ENCODE assay signal across 19 cellular contexts in genomic region chr2:99865818-99866676, GRCh38.
A peak's percentile ranks its signal among the peaks of the same experiment; 100 is the strongest.
DNase-seq lines count a peak whose midpoint lies in the region; TF ChIP-seq lines count a peak whose summit lies in the region.
"Had no signal": no experiment of that assay in that cellular context is flagged by ENCODE, and none has a peak within 500 bp of the region (broad histone marks: within the 10 kb centered on the region; RNA-seq: fewer than 3 reads in every experiment).

No MANE protein-coding gene starts in this region.

- H3K27me3 ChIP-seq in osteoblast (ENCODE audit: insufficient read depth, low read length): no peaks in the 10 kb centered on the region
- H3K27me3 ChIP-seq: cardiac muscle cell, gastroesophageal sphincter, uterus had no signal

- no peaks in the 10 kb centered on the region for H3K36me3 ChIP-seq in osteoblast (ENCODE audit: insufficient read depth, low read length)
- H3K36me3 ChIP-seq: cardiac muscle cell, gastroesophageal sphincter, uterus had no signal

- H4K20me1 ChIP-seq in osteoblast (ENCODE audit: insufficient read depth, low read length): no peaks in the 10 kb centered on the region

- H3K4me1 Mint-ChIP-seq in brain: peaks cover 52% of the 10 kb centered on the region
- no peaks in the 10 kb centered on the region for H3K4me1 Mint-ChIP-seq in activated T-helper 1 cell treated with anti-CD3 and anti-CD28 coated beads, Interleukin-12 subunit alpha, Interleukin-12 subunit beta, Interleukin-2, Interleukin-4 antibody, amounts not matched to agents 30 ng/mL and 10 ng/mL and 1 ng/mL, durations not matched to agents 14 hours and 24 hours and 36 hours (ENCODE audit: low read depth)

- no peaks in the 10 kb centered on the region for H3K9me3 ChIP-seq in osteoblast (ENCODE audit: low read depth, low read length)
- H3K9me3 ChIP-seq: gastroesophageal sphincter, SK-N-SH, uterus had no signal

- DNase-seq in AG10803 (ENCODE audit: low read depth) (peak; percentile 52), HK-2 (ENCODE audit: unreplicated experiment) (peak; percentile 60), osteoblast (ENCODE audit: insufficient read length, low spot score, missing footprints) (peak; percentile 74), DMS79 (lab: John Stamatoyannopoulos, UW) (no peak), foreskin melanocyte (no peak), iPS-NIHi7 (ENCODE audit: extremely low spot score) (no peak)
- no peak for DNase-seq in activated T-helper 1 cell treated with anti-CD3 and anti-CD28 coated beads, Interleukin-12 subunit alpha, Interleukin-12 subunit beta, Interleukin-2, Interleukin-4 antibody, amounts not matched to agents 30 ng/mL and 10 ng/mL and 1 ng/mL, durations not matched to agents 14 hours and 24 hours and 36 hours (ENCODE audit: low spot score)
- DNase-seq: activated CD8-positive, alpha-beta memory T cell treated with anti-CD3 and anti-CD28 coated beads for 24 hours; activated naive CD8-positive, alpha-beta T cell treated with anti-CD3 and anti-CD28 coated beads for 36 hours; GOT3; midbrain; MM.1S; nephron progenitor cell; SK-N-SH; uterus had no signal

- peaks cover 0 to 3% (median 0%) of the 10 kb centered on the region in 5 experiments for H3K9me3 Mint-ChIP-seq in brain
- no peaks in the 10 kb centered on the region for H3K9me3 Mint-ChIP-seq in activated T-helper 1 cell treated with anti-CD3 and anti-CD28 coated beads, Interleukin-12 subunit alpha, Interleukin-12 subunit beta, Interleukin-2, Interleukin-4 antibody, amounts not matched to agents 30 ng/mL and 10 ng/mL and 1 ng/mL, durations not matched to agents 14 hours and 24 hours and 36 hours
- H3K9me3 Mint-ChIP-seq: activated naive CD8-positive, alpha-beta T cell treated with anti-CD3 and anti-CD28 coated beads for 36 hours; nephron progenitor cell had no signal

- peak overlapping the region in 3 of 5 experiments; percentile 67 to 91 (median 85) for H3K27ac Mint-ChIP-seq in brain
- no peak overlapping the region for H3K27ac Mint-ChIP-seq in activated T-helper 1 cell treated with anti-CD3 and anti-CD28 coated beads, Interleukin-12 subunit alpha, Interleukin-12 subunit beta, Interleukin-2, Interleukin-4 antibody, amounts not matched to agents 30 ng/mL and 10 ng/mL and 1 ng/mL, durations not matched to agents 14 hours and 24 hours and 36 hours
- H3K27ac Mint-ChIP-seq: activated naive CD8-positive, alpha-beta T cell treated with anti-CD3 and anti-CD28 coated beads for 36 hours; nephron progenitor cell; progenitor cell of endocrine pancreas had no signal

- peaks cover 3% of the 10 kb centered on the region for H3K36me3 Mint-ChIP-seq in brain
- peaks cover 2% of the 10 kb centered on the region for H3K36me3 Mint-ChIP-seq in activated T-helper 1 cell treated with anti-CD3 and anti-CD28 coated beads, Interleukin-12 subunit alpha, Interleukin-12 subunit beta, Interleukin-2, Interleukin-4 antibody, amounts not matched to agents 30 ng/mL and 10 ng/mL and 1 ng/mL, durations not matched to agents 14 hours and 24 hours and 36 hours (ENCODE audit: low read depth)
- H3K36me3 Mint-ChIP-seq: activated naive CD8-positive, alpha-beta T cell treated with anti-CD3 and anti-CD28 coated beads for 36 hours had no signal

- H2AFZ ChIP-seq in osteoblast (ENCODE audit: low read length): no peak overlapping the region

- no peaks in the 10 kb centered on the region for H3K79me2 ChIP-seq in osteoblast (ENCODE audit: insufficient read depth, low read length)

- intact Hi-C loops in activated T-helper 1 cell treated with anti-CD3 and anti-CD28 coated beads, Interleukin-12 subunit alpha, Interleukin-12 subunit beta, Interleukin-2, Interleukin-4 antibody, amounts not matched to agents 30 ng/mL and 10 ng/mL and 1 ng/mL, durations not matched to agents 14 hours and 24 hours and 36 hours (cut with micrococcal nuclease): no loop called here

- TF ChIP-seq CTCF in AG10803 (conservative IDR thresholded peaks at IDR 0.05; ENCODE audit: low read length): no peak
- TF ChIP-seq CTCF in brain (conservative IDR thresholded peaks at IDR 0.05): no peak
- TF ChIP-seq CTCF in osteoblast (IDR thresholded peaks at IDR 0.05; ENCODE audit: extremely low read depth, low read depth, low read length): no peak

- no peak overlapping the region for H3K4me2 ChIP-seq in osteoblast (ENCODE audit: insufficient read depth, low read length)
- H3K4me2 ChIP-seq: SK-N-SH had no signal

- peak overlapping the region; percentile 62 for H3K27ac ChIP-seq in osteoblast (ENCODE audit: low read depth, low read length)
- H3K27ac ChIP-seq: cardiac muscle cell, uterus had no signal

- H3K27me3 Mint-ChIP-seq in brain: peaks cover 3% of the 10 kb centered on the region
- H3K27me3 Mint-ChIP-seq in activated T-helper 1 cell treated with anti-CD3 and anti-CD28 coated beads, Interleukin-12 subunit alpha, Interleukin-12 subunit beta, Interleukin-2, Interleukin-4 antibody, amounts not matched to agents 30 ng/mL and 10 ng/mL and 1 ng/mL, durations not matched to agents 14 hours and 24 hours and 36 hours (ENCODE audit: insufficient read depth): peaks cover under 1% of the 10 kb centered on the region
- H3K27me3 Mint-ChIP-seq: activated naive CD8-positive, alpha-beta T cell treated with anti-CD3 and anti-CD28 coated beads for 36 hours had no signal

- H3K4me3 ChIP-seq in AG10803 (ENCODE audit: low read length) (no peak overlapping the region), osteoblast (ENCODE audit: insufficient read depth, low read length) (no peak overlapping the region)
- H3K4me3 ChIP-seq: cardiac muscle cell, gastroesophageal sphincter, uterus had no signal

- H3K4me1 ChIP-seq in osteoblast (ENCODE audit: insufficient read depth, low read length): peaks cover 53% of the 10 kb centered on the region
- H3K4me1 ChIP-seq: uterus had no signal

- no peak overlapping the region for H3K4me3 Mint-ChIP-seq in brain
- no peak overlapping the region for H3K4me3 Mint-ChIP-seq in activated T-helper 1 cell treated with anti-CD3 and anti-CD28 coated beads, Interleukin-12 subunit alpha, Interleukin-12 subunit beta, Interleukin-2, Interleukin-4 antibody, amounts not matched to agents 30 ng/mL and 10 ng/mL and 1 ng/mL, durations not matched to agents 14 hours and 24 hours and 36 hours
- H3K4me3 Mint-ChIP-seq: activated naive CD8-positive, alpha-beta T cell treated with anti-CD3 and anti-CD28 coated beads for 36 hours; nephron progenitor cell had no signal

Comparison
In these comparisons a context has a peak if more than half of its experiments do, and no peak if none do; other contexts are left out.
1. DNase-seq: peak in AG10803 (single experiment), HK-2 (single experiment) and osteoblast (single experiment); none in DMS79 (single experiment), activated T-helper 1 cell treated with anti-CD3 and anti-CD28 coated beads, Interleukin-12 subunit alpha, Interleukin-12 subunit beta, Interleukin-2, Interleukin-4 antibody, amounts not matched to agents 30 ng/mL and 10 ng/mL and 1 ng/mL, durations not matched to agents 14 hours and 24 hours and 36 hours (single experiment), foreskin melanocyte (single experiment) and iPS-NIHi7 (single experiment).